Comparison of ENCODE assay signal across 1 cellular context in the genomic region with DNA sequence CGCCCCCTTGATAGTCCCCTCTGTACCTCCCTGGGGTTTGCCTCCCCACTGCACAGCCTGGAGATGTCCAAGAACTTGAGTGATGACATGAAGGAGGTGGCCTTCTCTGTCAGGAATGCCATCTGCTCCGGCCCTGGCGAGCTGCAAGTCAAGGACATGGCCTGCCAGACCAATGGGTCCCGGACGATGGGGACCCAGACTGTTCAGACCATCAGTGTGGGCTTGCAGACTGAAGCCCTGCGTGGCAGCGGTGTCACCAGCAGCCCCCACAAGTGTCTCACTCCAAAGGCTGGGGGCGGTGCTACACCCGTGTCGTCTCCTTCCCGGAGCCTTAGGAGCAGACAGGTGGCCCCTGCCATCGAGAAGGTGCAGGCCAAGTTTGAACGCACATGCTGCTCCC.
A peak's percentile ranks its signal among the peaks of the same experiment; 100 is the strongest.
TF ChIP-seq lines count a peak whose summit lies in the region.

No MANE protein-coding gene starts in this region.

TF ChIP-seq in K562, 482 proteins besides CTCF, POLR2A, EP300 and RAD21:
- TF ChIP-seq POLR2G (IDR thresholded peaks at IDR 0.05; ENCODE audit: low read depth, low read length) = 0 out of 2 replicates have a peak, but pooled peaks have one; percentile 11
- no peak for TF ChIP-seq ZC3H4 (CRISPR knock-in tag; IDR thresholded peaks at IDR 0.05; ENCODE audit: borderline replicate concordance)
- no peak for TF ChIP-seq RBM34 (IDR thresholded peaks at IDR 0.05; ENCODE audit: borderline replicate concordance, insufficient read depth, low read length)
- no peak for TF ChIP-seq FIP1L1 (IDR thresholded peaks at IDR 0.05; ENCODE audit: low read depth, low read length, poor library complexity, severe bottlenecking)
- TF ChIP-seq ZNF354B (CRISPR knock-in tag; IDR thresholded peaks at IDR 0.05) = no peak
- no peak for TF ChIP-seq TCFL5 (CRISPR knock-in tag; conservative IDR thresholded peaks at IDR 0.05)
- TF ChIP-seq NR1H2 (CRISPR knock-in tag; IDR thresholded peaks at IDR 0.05) = no peak
- TF ChIP-seq NBN (IDR thresholded peaks at IDR 0.05; ENCODE audit: low read depth) = no peak
